ENCODE assay signal across 9 cellular contexts in the genomic region with DNA sequence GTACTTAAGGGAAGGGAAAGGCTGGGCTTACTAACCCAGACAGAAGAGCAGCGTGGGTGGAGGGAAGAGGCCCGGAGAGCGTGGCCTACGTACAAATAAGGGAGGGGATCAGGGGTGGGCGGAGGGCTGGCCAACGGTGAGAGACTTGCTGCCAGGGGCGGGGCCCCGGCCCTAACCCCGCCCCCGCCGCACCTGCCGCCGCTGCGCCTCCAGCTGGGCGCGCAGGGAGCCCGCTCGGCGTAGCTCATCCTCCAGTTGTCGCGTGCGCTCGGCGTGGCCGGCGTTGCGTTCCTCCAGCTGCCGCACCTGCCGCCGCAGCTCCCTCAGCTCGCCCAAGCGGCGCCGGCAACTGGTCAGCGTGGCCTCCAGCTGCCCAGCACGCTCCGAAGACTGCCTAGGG. TPM values are rescaled to one million over a fixed set of nuclear protein-coding genes. Genes with fewer than 3 reads are reported as not detected.
DNase-seq lines count a peak whose midpoint lies in the region; ATAC-seq and TF ChIP-seq lines count a peak whose summit lies in the region.
"Had no signal": no experiment of that assay in that cellular context is flagged by ENCODE, and none has a peak within 500 bp of the region (broad histone marks: within the 10 kb centered on the region; RNA-seq: fewer than 3 reads in every experiment).

No MANE protein-coding gene starts in this region.

- H3K27ac ChIP-seq in gastrocnemius medialis = peak overlapping the region; percentile 23 to 73 (median 56)
- H3K27ac ChIP-seq in ascending aorta = no peak overlapping the region

- in situ Hi-C loops in gastrocnemius medialis (cut with MboI; ENCODE audit: low sequenced_read_pairs in 4 of 4) (loop anchor here in 3 of 4 donors (5.0 to 10.0 kb wide), 2 partner anchors 75 to 78 kb away; no protein-coding TSS in a partner anchor), GM13977 (cut with MboI; ENCODE audit: low pct_unique_long_range_greater_than_20kb, low sequenced_read_pairs, unreplicated experiment) (loop anchor here (10.0 kb wide), 1 partner anchor 75 kb away; no protein-coding TSS in a partner anchor)

- peaks cover 15% of the 10 kb centered on the region for H3K4me1 Mint-ChIP-seq in central memory CD8-positive, alpha-beta T cell

- H3K4me3 ChIP-seq in GM12865 (ENCODE audit: low read depth, low read length) (no peak overlapping the region), gastrocnemius medialis (no peak overlapping the region), ascending aorta (no peak overlapping the region)

- H3K4me1 ChIP-seq in gastrocnemius medialis (peaks cover 37 to 44% of the 10 kb centered on the region in 2 donors), ascending aorta (peaks cover 7 to 26% of the 10 kb centered on the region in 2 donors)

- H3K4me3 Mint-ChIP-seq in central memory CD8-positive, alpha-beta T cell = peak overlapping the region; percentile 12

- H3K9me3 ChIP-seq in gastrocnemius medialis (no peaks in the 10 kb centered on the region), ascending aorta (no peaks in the 10 kb centered on the region)

- H3K36me3 Mint-ChIP-seq in central memory CD8-positive, alpha-beta T cell (ENCODE audit: insufficient read depth) = peaks cover 1% of the 10 kb centered on the region

- H3K9me3 Mint-ChIP-seq in central memory CD8-positive, alpha-beta T cell = no peaks in the 10 kb centered on the region

- H3K27me3 Mint-ChIP-seq in central memory CD8-positive, alpha-beta T cell = no peaks in the 10 kb centered on the region

- TF ChIP-seq CTCF in GM12865 (IDR thresholded peaks at IDR 0.05; ENCODE audit: insufficient read depth, low read depth, low read length, missing control alignments) (peak; percentile 7), gastrocnemius medialis (IDR thresholded peaks at IDR 0.05 in 4 of 5, conservative IDR thresholded peaks at IDR 0.05 in 1 of 5) (no peak), ascending aorta (IDR thresholded peaks at IDR 0.05) (no peak), GM13977 (IDR thresholded peaks at IDR 0.05; ENCODE audit: extremely low read depth, insufficient read depth, missing control alignments) (no peak)

- TF ChIP-seq POLR2A in gastrocnemius medialis (IDR thresholded peaks at IDR 0.05) = peak in 1 of 2 donors; percentile 17

- H3K36me3 ChIP-seq in gastrocnemius medialis (no peaks in the 10 kb centered on the region), ascending aorta (peaks cover 8 to 10% of the 10 kb centered on the region in 2 donors)

- intact Hi-C loops in gastrocnemius medialis (cut with DNase I; ENCODE audit: low total_unique reads) = loop anchor here (10.0 kb wide), 1 partner anchor 1795 kb away; no protein-coding TSS in a partner anchor
- intact Hi-C loops in ascending aorta (cut with DNase I) = loop anchor here (5.0 kb wide), 1 partner anchor 38 kb away; a partner anchor contains a TSS

- DNase-seq in GM12865 (ENCODE audit: low read depth) (peak; percentile 89), T-helper 22 cell (ENCODE audit: low read depth) (peak; percentile 56), gastrocnemius medialis (peak in 1 of 2 donors; percentile 54), ascending aorta (ENCODE audit: low spot score in 2 of 2) (no peak), GM13977 (ENCODE audit: low spot score) (no peak)
- DNase-seq in central memory CD8-positive, alpha-beta T cell (ENCODE audit: low spot score in 2 of 2) = no peak
- DNase-seq: NK-92 treated with Interleukin-12 subunit alpha and Interleukin-12 subunit beta, amount 100 ng/mL, for 24 hours had no signal

- H3K27me3 ChIP-seq in gastrocnemius medialis (no peaks in the 10 kb centered on the region), ascending aorta (no peaks in the 10 kb centered on the region)

- peak; percentile 64 for ATAC-seq in central memory CD8-positive, alpha-beta T cell (replicated peaks; ENCODE audit: extremely low read depth, poor library complexity, severe bottlenecking)
- ATAC-seq in gastrocnemius medialis (no peak), GM18909 (IDR thresholded peaks at IDR 0.05; ENCODE audit: poor library complexity, unreplicated experiment) (no peak), GM21367 (IDR thresholded peaks at IDR 0.05; ENCODE audit: unreplicated experiment) (no peak)

- no peak overlapping the region for H3K27ac Mint-ChIP-seq in central memory CD8-positive, alpha-beta T cell (ENCODE audit: low read depth)

RNA-seq across cellular contexts. Expression of a gene that starts 5.7 kb away (rescaled TPM):
- total RNA-seq in gastrocnemius medialis (10 to 100 TPM; 12.3 to 23.4 (median 17.6) TPM), ascending aorta (58.5 TPM)

RNA-seq across cellular contexts. Expression of a gene that starts 18.1 kb away (rescaled TPM):
- under 1 TPM in 1 of 4 donors, not detected in 3; 0.63 TPM for total RNA-seq in gastrocnemius medialis
- total RNA-seq in ascending aorta = not detected

RNA-seq across cellular contexts. Expression of a gene that starts 21.6 kb away (rescaled TPM):
- total RNA-seq in gastrocnemius medialis (100 to 1,000 TPM in 2 of 4 donors, 10 to 100 TPM in 2; 59.0 to 200 (median 128) TPM), ascending aorta (3,581 TPM)

RNA-seq across cellular contexts. Expression of a gene that starts 31.9 kb away (rescaled TPM):
- total RNA-seq in gastrocnemius medialis (100 to 1,000 TPM; 357 to 551 (median 406) TPM), ascending aorta (259 TPM)

RNA-seq across cellular contexts. Expression of a gene that starts 32.2 kb away (rescaled TPM):
- not detected for total RNA-seq in gastrocnemius medialis
- total RNA-seq in ascending aorta = not detected

Comparison
In these comparisons a context has a peak if more than half of its experiments do, and no peak if none do; other contexts are left out.
1. DNase-seq: peak in GM12865 (single experiment) and T-helper 22 cell (single experiment); none in central memory CD8-positive, alpha-beta T cell (0 of 2), ascending aorta (0 of 2) and GM13977 (single experiment).
2. H3K27ac ChIP-seq: peak in gastrocnemius medialis (4 of 4); none in ascending aorta (0 of 2).
3. RNA of a gene that starts 21.6 kb away (total RNA-seq): 3,581 TPM in ascending aorta (single experiment); 59.0 to 200 TPM in gastrocnemius medialis; every median in the first group is over 10 times any median in the second.